In the genomic region with DNA sequence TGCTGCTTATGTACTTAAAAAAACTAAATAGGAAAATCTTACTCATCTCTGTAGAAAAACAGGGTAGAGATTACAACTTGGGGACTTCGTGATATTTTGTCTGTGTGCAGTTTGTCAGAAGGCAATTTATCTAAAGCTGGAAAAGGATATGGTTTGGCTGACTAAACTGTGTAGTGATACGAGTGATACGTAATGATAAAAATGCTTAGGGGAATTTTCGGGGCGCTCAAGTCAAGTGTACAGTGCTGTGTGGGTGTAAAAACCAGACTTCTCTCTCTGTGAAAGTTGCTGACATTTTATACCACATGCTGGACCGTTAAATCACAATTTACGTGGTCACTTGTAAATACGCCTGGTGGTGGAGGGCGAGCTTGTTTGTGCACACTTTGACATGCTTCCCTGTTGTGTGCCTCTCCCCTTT, we compare ENCODE assay signal across 9 cellular contexts.
DNase-seq lines count a peak whose midpoint lies in the region; ATAC-seq lines count a peak whose summit lies in the region.
"Had no signal": no experiment of that assay in that cellular context is flagged by ENCODE, and none has a peak within 500 bp of the region (broad histone marks: within the 10 kb centered on the region; RNA-seq: fewer than 3 reads in every experiment).

No MANE protein-coding gene starts in this region.

- H3K27me3 Mint-ChIP-seq in activated CD8-positive, alpha-beta memory T cell treated with anti-CD3 and anti-CD28 coated beads, Interleukin-2, amount 10 ng/mL, durations not matched to agents 7 days and 5 days: peaks cover 83% of the 10 kb centered on the region
- H3K27me3 Mint-ChIP-seq in activated naive CD4-positive, alpha-beta T cell treated with anti-CD3 and anti-CD28 coated beads for 36 hours (ENCODE audit: low read depth): peaks cover 12% of the 10 kb centered on the region
- H3K27me3 Mint-ChIP-seq in stimulated activated naive B cell treated with anti-CD40 and anti-IgM and Interleukin-4, amounts not matched to agents 10 μg/mL and 1 μg/mL and 100 μg/mL, for 72 hours: no peaks in the 10 kb centered on the region

- H3K9me3 ChIP-seq in right cardiac atrium (ENCODE audit: control insufficient read depth, low read length): no peaks in the 10 kb centered on the region

- H3K27ac Mint-ChIP-seq in activated CD8-positive, alpha-beta memory T cell treated with anti-CD3 and anti-CD28 coated beads, Interleukin-2, amount 10 ng/mL, durations not matched to agents 7 days and 5 days: peak overlapping the region; percentile 72
- peak overlapping the region; percentile 61 for H3K27ac Mint-ChIP-seq in activated naive CD4-positive, alpha-beta T cell treated with anti-CD3 and anti-CD28 coated beads for 36 hours
- H3K27ac Mint-ChIP-seq in stimulated activated naive B cell treated with anti-CD40 and anti-IgM and Interleukin-4, amounts not matched to agents 10 μg/mL and 1 μg/mL and 100 μg/mL, for 72 hours: peak overlapping the region; percentile 56

- H3K36me3 Mint-ChIP-seq in activated CD8-positive, alpha-beta memory T cell treated with anti-CD3 and anti-CD28 coated beads, Interleukin-2, amount 10 ng/mL, durations not matched to agents 7 days and 5 days: peaks cover 22% of the 10 kb centered on the region
- H3K36me3 Mint-ChIP-seq in activated naive CD4-positive, alpha-beta T cell treated with anti-CD3 and anti-CD28 coated beads for 36 hours (ENCODE audit: low read depth): peaks cover 8% of the 10 kb centered on the region
- peaks cover 14 to 15% of the 10 kb centered on the region in 2 donors for H3K36me3 Mint-ChIP-seq in stimulated activated naive B cell treated with anti-CD40 and anti-IgM and Interleukin-4, amounts not matched to agents 10 μg/mL and 1 μg/mL and 100 μg/mL, for 72 hours

- ATAC-seq in activated CD8-positive, alpha-beta memory T cell treated with anti-CD3 and anti-CD28 coated beads, Interleukin-2, amount 10 ng/mL, durations not matched to agents 7 days and 5 days: peak; percentile 95
- ATAC-seq in HG03135 (IDR thresholded peaks at IDR 0.05; ENCODE audit: unreplicated experiment) (peak; percentile 81), right cardiac atrium (no peak)
- ATAC-seq in stimulated activated naive B cell treated with anti-CD40 and anti-IgM and Interleukin-4, amounts not matched to agents 10 μg/mL and 1 μg/mL and 100 μg/mL, for 72 hours (replicated peaks): peak; percentile 97 to 99

- WGBS in right cardiac atrium: 41% methylated on average over 9 of the region's 9 CpGs

- no peaks in the 10 kb centered on the region for H3K4me1 ChIP-seq in right cardiac atrium (ENCODE audit: control insufficient read depth, insufficient read depth, low read length)

- no peak overlapping the region for H3K4me3 ChIP-seq in right cardiac atrium (ENCODE audit: low read length)

- intact Hi-C loops in activated naive CD4-positive, alpha-beta T cell treated with anti-CD3 and anti-CD28 coated beads for 36 hours (cut with micrococcal nuclease): loop anchor here (1.0 to 5.0 kb wide), 12 partner anchors 8 to 1565 kb away; a partner anchor contains a TSS
- intact Hi-C loops in right cardiac atrium (cut with DNase I): no loop called here

- no peak overlapping the region for H3K27ac ChIP-seq in right cardiac atrium (ENCODE audit: low read length)

- H3K27me3 ChIP-seq in right cardiac atrium (ENCODE audit: control insufficient read depth, insufficient read depth): no peaks in the 10 kb centered on the region

- peak overlapping the region; percentile 30 for H3K4me3 Mint-ChIP-seq in activated CD8-positive, alpha-beta memory T cell treated with anti-CD3 and anti-CD28 coated beads, Interleukin-2, amount 10 ng/mL, durations not matched to agents 7 days and 5 days
- no peak overlapping the region for H3K4me3 Mint-ChIP-seq in activated naive CD4-positive, alpha-beta T cell treated with anti-CD3 and anti-CD28 coated beads for 36 hours
- peak overlapping the region; percentile 3 to 15 for H3K4me3 Mint-ChIP-seq in stimulated activated naive B cell treated with anti-CD40 and anti-IgM and Interleukin-4, amounts not matched to agents 10 μg/mL and 1 μg/mL and 100 μg/mL, for 72 hours

- CTCF ChIA-PET in activated CD8-positive, alpha-beta memory T cell treated with anti-CD3 and anti-CD28 coated beads, Interleukin-2, amount 10 ng/mL, durations not matched to agents 7 days and 5 days (lab: Charles Lee): interaction anchor here (0.9 kb wide), 1 partner anchor 11 kb away, joined by 3 read pairs; no protein-coding TSS in a partner anchor
- CTCF ChIA-PET in activated naive CD4-positive, alpha-beta T cell treated with anti-CD3 and anti-CD28 coated beads for 36 hours (lab: Charles Lee): interaction anchor here (1.5 to 1.8 kb wide), 4 partner anchors 8 to 153 kb away, joined by 3 to 5 read pairs (median 4); no protein-coding TSS in a partner anchor

- peaks cover 3% of the 10 kb centered on the region for H3K9me3 Mint-ChIP-seq in activated CD8-positive, alpha-beta memory T cell treated with anti-CD3 and anti-CD28 coated beads, Interleukin-2, amount 10 ng/mL, durations not matched to agents 7 days and 5 days (ENCODE audit: low read depth)
- H3K9me3 Mint-ChIP-seq in activated naive CD4-positive, alpha-beta T cell treated with anti-CD3 and anti-CD28 coated beads for 36 hours: peaks cover 7% of the 10 kb centered on the region
- H3K9me3 Mint-ChIP-seq in stimulated activated naive B cell treated with anti-CD40 and anti-IgM and Interleukin-4, amounts not matched to agents 10 μg/mL and 1 μg/mL and 100 μg/mL, for 72 hours: peaks cover 7 to 14% of the 10 kb centered on the region in 2 donors

- H3K4me1 Mint-ChIP-seq in activated CD8-positive, alpha-beta memory T cell treated with anti-CD3 and anti-CD28 coated beads, Interleukin-2, amount 10 ng/mL, durations not matched to agents 7 days and 5 days: peaks cover 30% of the 10 kb centered on the region
- H3K4me1 Mint-ChIP-seq in activated naive CD4-positive, alpha-beta T cell treated with anti-CD3 and anti-CD28 coated beads for 36 hours (ENCODE audit: low read depth): peaks cover 48% of the 10 kb centered on the region
- peaks cover 23 to 51% of the 10 kb centered on the region in 2 donors for H3K4me1 Mint-ChIP-seq in stimulated activated naive B cell treated with anti-CD40 and anti-IgM and Interleukin-4, amounts not matched to agents 10 μg/mL and 1 μg/mL and 100 μg/mL, for 72 hours

- DNase-seq in activated CD8-positive, alpha-beta memory T cell treated with anti-CD3 and anti-CD28 coated beads, Interleukin-2, amount 10 ng/mL, durations not matched to agents 7 days and 5 days: peak; percentile 68
- no peak for DNase-seq in activated CD8-positive, alpha-beta memory T cell treated with anti-CD3 and anti-CD28 coated beads, Interleukin-2, amount 50 U/mL, for 48 hours
- DNase-seq in activated naive CD4-positive, alpha-beta T cell treated with anti-CD3 and anti-CD28 coated beads for 36 hours: peak; percentile 62
- DNase-seq in stimulated activated naive B cell treated with anti-CD40 and anti-IgM and Interleukin-4, amounts not matched to agents 10 μg/mL and 1 μg/mL and 100 μg/mL, for 72 hours: peak; percentile 73
- no peak for DNase-seq in right cardiac atrium
- no peak for DNase-seq in DMS79 treated with DMSO at 0.1 percent for 48 hours (lab: John Stamatoyannopoulos, UW)
- no peak for DNase-seq in islet precursor cell
- DNase-seq: OCI-M1 had no signal

Comparison
In these comparisons a context has a peak if more than half of its experiments do, and no peak if none do; other contexts are left out.
1. DNase-seq: peak in activated CD8-positive, alpha-beta memory T cell treated with anti-CD3 and anti-CD28 coated beads, Interleukin-2, amount 10 ng/mL, durations not matched to agents 7 days and 5 days (single experiment), activated naive CD4-positive, alpha-beta T cell treated with anti-CD3 and anti-CD28 coated beads for 36 hours (single experiment) and stimulated activated naive B cell treated with anti-CD40 and anti-IgM and Interleukin-4, amounts not matched to agents 10 μg/mL and 1 μg/mL and 100 μg/mL, for 72 hours (single experiment); none in activated CD8-positive, alpha-beta memory T cell treated with anti-CD3 and anti-CD28 coated beads, Interleukin-2, amount 50 U/mL, for 48 hours (single experiment), right cardiac atrium (0 of 3), DMS79 treated with DMSO at 0.1 percent for 48 hours (single experiment) and islet precursor cell (single experiment).
2. ATAC-seq: peak in activated CD8-positive, alpha-beta memory T cell treated with anti-CD3 and anti-CD28 coated beads, Interleukin-2, amount 10 ng/mL, durations not matched to agents 7 days and 5 days (single experiment), HG03135 (single experiment) and stimulated activated naive B cell treated with anti-CD40 and anti-IgM and Interleukin-4, amounts not matched to agents 10 μg/mL and 1 μg/mL and 100 μg/mL, for 72 hours (2 of 2); none in right cardiac atrium (0 of 2).
3. Peak in every context shown above with its lines, with median percentiles within 50 percentile points of each other: H3K27ac Mint-ChIP-seq.